8 cellular contexts compared by ENCODE assay signal in the genomic region with DNA sequence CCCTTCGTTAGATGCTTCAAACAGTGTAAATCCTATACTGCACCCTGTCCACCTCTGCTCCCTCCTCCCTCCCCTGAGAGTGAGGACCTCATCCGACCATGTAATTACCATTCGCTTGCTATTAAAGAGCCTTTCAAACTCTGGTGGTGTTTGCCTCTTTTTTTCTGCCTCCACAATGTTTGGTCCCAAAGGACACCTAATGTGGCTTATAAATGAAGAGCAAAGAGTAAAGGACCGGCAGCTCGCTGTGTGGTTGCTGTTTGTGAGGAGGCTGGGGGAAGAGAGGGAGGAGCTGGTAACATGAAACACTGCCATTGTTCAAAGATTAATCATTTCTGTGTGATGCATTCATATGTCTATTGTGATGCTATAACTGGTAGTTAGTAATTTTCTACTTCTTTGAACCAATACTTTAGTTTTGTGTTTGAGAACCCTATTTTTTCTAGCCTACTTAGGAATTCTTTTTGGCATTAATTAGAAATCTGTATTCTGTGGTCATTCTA. TPM values are rescaled to one million over a fixed set of nuclear protein-coding genes. Genes with fewer than 3 reads are reported as not detected.
A peak's percentile ranks its signal among the peaks of the same experiment; 100 is the strongest.
DNase-seq lines count a peak whose midpoint lies in the region; ATAC-seq and TF ChIP-seq lines count a peak whose summit lies in the region.

No MANE protein-coding gene starts in this region.

- H3K27me3 Mint-ChIP-seq in brain: no peaks in the 10 kb centered on the region
- no peaks in the 10 kb centered on the region for H3K27me3 Mint-ChIP-seq in natural killer cell treated with Interleukin-12 subunit alpha and Interleukin-12 subunit beta and Interleukin-15 and Interleukin-18, amount 100 ng/mL, for 72 hours

- no peak for TF ChIP-seq CTCF in AG09309 (IDR thresholded peaks at IDR 0.05; ENCODE audit: control insufficient read depth, insufficient read depth, low read depth, low read length, missing control alignments)
- no peak for TF ChIP-seq CTCF in brain (conservative IDR thresholded peaks at IDR 0.05)

- peaks cover 79% of the 10 kb centered on the region for H3K4me1 Mint-ChIP-seq in brain
- peaks cover 47 to 57% of the 10 kb centered on the region in 2 donors for H3K4me1 Mint-ChIP-seq in natural killer cell treated with Interleukin-12 subunit alpha and Interleukin-12 subunit beta and Interleukin-15 and Interleukin-18, amount 100 ng/mL, for 72 hours (ENCODE audit: low read depth in 2 of 2)

- H3K36me3 Mint-ChIP-seq in brain: peaks cover under 1% of the 10 kb centered on the region
- H3K36me3 Mint-ChIP-seq in natural killer cell treated with Interleukin-12 subunit alpha and Interleukin-12 subunit beta and Interleukin-15 and Interleukin-18, amount 100 ng/mL, for 72 hours: no peaks in the 10 kb centered on the region

- no peaks in the 10 kb centered on the region for H3K9me3 Mint-ChIP-seq in brain
- H3K9me3 Mint-ChIP-seq in natural killer cell treated with Interleukin-12 subunit alpha and Interleukin-12 subunit beta and Interleukin-15 and Interleukin-18, amount 100 ng/mL, for 72 hours: no peaks in the 10 kb centered on the region

- H3K4me3 Mint-ChIP-seq in brain: peak overlapping the region; percentile 38 to 74 (median 68)
- peak overlapping the region; percentile 98 for H3K4me3 Mint-ChIP-seq in natural killer cell treated with Interleukin-12 subunit alpha and Interleukin-12 subunit beta and Interleukin-15 and Interleukin-18, amount 100 ng/mL, for 72 hours

- peak overlapping the region; percentile 61 to 85 (median 80) for H3K27ac Mint-ChIP-seq in brain
- H3K27ac Mint-ChIP-seq in natural killer cell treated with Interleukin-12 subunit alpha and Interleukin-12 subunit beta and Interleukin-15 and Interleukin-18, amount 100 ng/mL, for 72 hours: peak overlapping the region; percentile 94 to 99

- DNase-seq in AG09309 (ENCODE audit: low read depth) (no peak), NCI-H2107 (lab: John Stamatoyannopoulos, UW) (peak; percentile 92), MV-4-11 (lab: John Stamatoyannopoulos, UW) (no peak)
- DNase-seq in natural killer cell treated with Interleukin-12 subunit alpha and Interleukin-12 subunit beta and Interleukin-15 and Interleukin-18, amount 100 ng/mL, for 72 hours (ENCODE audit: low spot score): no peak

- peak overlapping the region; percentile 23 for H3K4me3 ChIP-seq in AG09309 (ENCODE audit: control insufficient read depth, low read depth, low read length)

- ATAC-seq in GM21423 (IDR thresholded peaks at IDR 0.05; ENCODE audit: unreplicated experiment) (peak; percentile 33), HG02623 (IDR thresholded peaks at IDR 0.05; ENCODE audit: unreplicated experiment) (no peak), HG02852 (IDR thresholded peaks at IDR 0.05; ENCODE audit: unreplicated experiment) (no peak)
- ATAC-seq in natural killer cell treated with Interleukin-12 subunit alpha and Interleukin-12 subunit beta and Interleukin-15 and Interleukin-18, amount 100 ng/mL, for 72 hours: peak; percentile 46 to 66

RNA-seq across cellular contexts. Expression of a gene that starts 27.9 kb away (rescaled TPM):
- 450 TPM for polyA plus RNA-seq in brain (ENCODE audit: insufficient read depth, low read depth, low replicate concordance)
- 10 to 100 TPM in 1 of 2 donors, 1 to 10 TPM in 1; 3.6 to 10.2 TPM for total RNA-seq in natural killer cell treated with Interleukin-12 subunit alpha and Interleukin-12 subunit beta and Interleukin-15 and Interleukin-18, amount 100 ng/mL, for 72 hours

Comparison
In these comparisons a context has a peak if more than half of its experiments do, and no peak if none do; other contexts are left out.
1. ATAC-seq: peak in GM21423 (single experiment) and natural killer cell treated with Interleukin-12 subunit alpha and Interleukin-12 subunit beta and Interleukin-15 and Interleukin-18, amount 100 ng/mL, for 72 hours (2 of 2); none in HG02623 (single experiment) and HG02852 (single experiment).